25 cellular contexts compared by ENCODE assay signal in the genomic region with DNA sequence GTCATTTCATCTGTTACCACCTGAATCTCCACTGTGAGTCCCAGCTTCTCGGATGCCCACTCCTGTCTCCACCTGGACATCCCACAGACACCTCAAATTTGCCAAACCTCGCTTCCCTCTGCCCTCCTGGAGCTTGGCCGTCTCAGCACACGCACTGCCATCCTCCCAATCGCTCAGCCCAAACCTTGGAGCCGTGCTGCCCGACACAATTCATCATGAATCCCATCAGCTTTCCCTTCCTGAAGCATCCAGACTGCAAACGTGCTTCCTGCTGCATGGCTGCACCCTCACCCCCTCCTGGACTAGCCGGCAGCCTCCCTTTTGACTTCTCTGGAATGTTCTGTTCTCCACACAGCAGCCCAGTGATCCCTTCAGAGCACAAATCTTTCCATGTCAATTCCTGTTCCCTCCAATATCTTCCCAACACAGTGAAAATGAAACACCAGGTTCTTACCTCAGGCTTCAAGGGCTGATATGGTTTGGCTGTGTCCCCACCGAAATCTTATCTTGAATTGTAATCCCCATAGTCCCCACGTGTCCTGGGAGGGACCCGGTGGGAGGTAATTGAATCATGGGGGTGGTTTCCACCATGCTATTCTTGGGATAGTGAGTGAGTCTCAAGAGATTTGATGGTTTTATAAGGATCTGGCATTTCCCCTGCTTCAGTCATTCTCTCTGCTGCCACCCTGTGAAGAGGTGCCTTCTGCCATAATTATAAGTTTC. TPM values are rescaled to one million over a fixed set of nuclear protein-coding genes. Genes with fewer than 3 reads are reported as not detected.
A peak's percentile ranks its signal among the peaks of the same experiment; 100 is the strongest.
DNase-seq lines count a peak whose midpoint lies in the region; ATAC-seq, FAIRE-seq and TF ChIP-seq lines count a peak whose summit lies in the region.
"Had no signal": no experiment of that assay in that cellular context is flagged by ENCODE, and none has a peak within 500 bp of the region (broad histone marks: within the 10 kb centered on the region; RNA-seq: fewer than 3 reads in every experiment).

No MANE protein-coding gene starts in this region.

- ATAC-seq in T-helper 17 cell (no peak), pancreas (no peak)
- ATAC-seq: activated CD4-positive, CD25-positive, alpha-beta regulatory T cell treated with anti-CD3 and anti-CD28 coated beads, Interleukin-2, amount 50 U/mL, for 24 hours; SK-N-SH treated with all-trans-retinoic acid at 6 μM for 48 hours had no signal

- no peaks in the 10 kb centered on the region for H3K27me3 Mint-ChIP-seq in T-helper 17 cell

- peak overlapping the region in 1 of 2 donors; percentile 62 for H3K9ac ChIP-seq in liver (ENCODE audit: low read depth in 1 of 2, low read length in 2 of 2)

- no peak for FAIRE-seq in pancreas (lab: Jason Lieb, UNC)
- FAIRE-seq: frontal cortex had no signal

- H3K4me1 ChIP-seq in liver (ENCODE audit: control insufficient read depth in 4 of 4, insufficient read depth in 4 of 4, low read length in 3 of 4), result peaks cover 0 to 40% (median 24%) of the 10 kb centered on the region in 4 donors
- H3K4me1 ChIP-seq in pancreas, result peaks cover 0 to 7% (median 5%) of the 10 kb centered on the region in 3 donors

- H3K4me3 ChIP-seq in liver (ENCODE audit: low read depth in 1 of 3, low read length in 3 of 3) (peak overlapping the region in 2 of 3 donors; percentile 2 to 15), pancreas (no peak overlapping the region)
- H3K4me3 ChIP-seq: transverse colon had no signal

- DNase-seq in Daoy (ENCODE audit: low read depth), result peak; percentile 10
- no peak for DNase-seq in T-helper 17 cell
- DNase-seq in pancreas, result no peak
- no peak for DNase-seq in hepatic stellate cell (ENCODE audit: low spot score)
- no peak for DNase-seq in Ammon's horn (ENCODE audit: low spot score)
- DNase-seq: activated effector memory CD4-positive, alpha-beta T cell treated with Interleukin-2 at 50 U/mL for 16 hours; Caco-2; dermis blood vessel endothelial cell; KBM-7; MV-4-11; naive B cell; NCI-H1930; NCI-H446 treated with DMSO at 0.1 percent for 48 hours; RPMI8226; stimulated activated CD4-positive, alpha-beta T cell treated with anti-CD3 and anti-CD28 coated beads, Interleukin-2, amount 100 ng/mL, for 24 hours; T1000; transverse colon had no signal

- 64% methylated on average over 12 of the region's 12 CpGs for WGBS in liver
- WGBS in pancreas, 2 donors, result 70% methylated on average over 12 of the region's 12 CpGs

- intact Hi-C loops in pancreas (cut with DNase I), result no loop called here

- H3K27ac Mint-ChIP-seq in T-helper 17 cell, result peak overlapping the region; percentile 3
- H3K27ac Mint-ChIP-seq: stimulated activated naive CD8-positive, alpha-beta T cell treated with anti-CD3 and anti-CD28 coated beads, Interleukin-15, Interleukin-2, amounts not matched to agents 100 ng/mL and 50 ng/mL, for 24 hours had no signal

- H3K4me3 Mint-ChIP-seq in T-helper 17 cell, result no peak overlapping the region
- H3K4me3 Mint-ChIP-seq: stimulated activated naive CD8-positive, alpha-beta T cell treated with anti-CD3 and anti-CD28 coated beads, Interleukin-15, Interleukin-2, amounts not matched to agents 100 ng/mL and 50 ng/mL, for 24 hours had no signal

- H3K27me3 ChIP-seq in liver (ENCODE audit: control insufficient read depth in 4 of 4, insufficient read depth in 4 of 4, low read length in 3 of 4) (no peaks in the 10 kb centered on the region), pancreas (no peaks in the 10 kb centered on the region)

- no peak for TF ChIP-seq RAD21 in liver (IDR thresholded peaks at IDR 0.05)

- H3K4me1 Mint-ChIP-seq in T-helper 17 cell, result peaks cover 24% of the 10 kb centered on the region

- H3K36me3 ChIP-seq in liver (ENCODE audit: control insufficient read depth in 4 of 4, insufficient read depth in 3 of 4, low read depth in 1 of 4, low read length in 3 of 4), result peaks cover 0 to 5% (median 2%) of the 10 kb centered on the region in 4 donors
- H3K36me3 ChIP-seq in pancreas, result no peaks in the 10 kb centered on the region
- H3K36me3 ChIP-seq: transverse colon had no signal

- H3K27ac ChIP-seq in liver (ENCODE audit: low read depth in 1 of 2, low read length in 2 of 2) (peak overlapping the region; percentile 89 to 97), pancreas (no peak overlapping the region)
- H3K27ac ChIP-seq: epithelial cell of prostate, transverse colon had no signal

- no peaks in the 10 kb centered on the region for H3K9me3 ChIP-seq in T-helper 17 cell (ENCODE audit: control insufficient read depth, low read length, poor library complexity, severe bottlenecking)
- no peaks in the 10 kb centered on the region for H3K9me3 ChIP-seq in liver (ENCODE audit: control insufficient read depth in 4 of 4, low read length in 3 of 4)
- H3K9me3 ChIP-seq in pancreas, result no peaks in the 10 kb centered on the region
- H3K9me3 ChIP-seq: transverse colon had no signal

- H3K36me3 Mint-ChIP-seq in T-helper 17 cell (ENCODE audit: low read depth), result peaks cover 2% of the 10 kb centered on the region

- TF ChIP-seq CTCF in liver (IDR thresholded peaks at IDR 0.05; ENCODE audit: low read depth, low read length, missing input control) (no peak), pancreas (IDR thresholded peaks at IDR 0.05) (no peak)

TF ChIP-seq in liver, 16 proteins besides CTCF, POLR2A, EP300 and RAD21 (continues in another document):
- TF ChIP-seq FOXA2 (IDR thresholded peaks at IDR 0.05), result no peak
- no peak for TF ChIP-seq RXRA (IDR thresholded peaks at IDR 0.05)
- TF ChIP-seq GABPA (IDR thresholded peaks at IDR 0.05 in 1 of 2, conservative IDR thresholded peaks at IDR 0.05 in 1 of 2), result no peak
- TF ChIP-seq FOXA1 (IDR thresholded peaks at IDR 0.05), result no peak
- TF ChIP-seq HNF4A (conservative IDR thresholded peaks at IDR 0.05), result no peak
- no peak for TF ChIP-seq ZBTB33 (IDR thresholded peaks at IDR 0.05)
- TF ChIP-seq SP1 (IDR thresholded peaks at IDR 0.05), result no peak
- no peak for TF ChIP-seq EGR1 (IDR thresholded peaks at IDR 0.05; ENCODE audit: low read depth in 2 of 2)
- TF ChIP-seq JUND (IDR thresholded peaks at IDR 0.05), result no peak

RNA-seq across cellular contexts. Expression of gene PROZ, which starts 1.1 kb away (rescaled TPM):
- not detected in 2 replicates for total RNA-seq in Daoy (2014; rRNA removed; shearing (Covaris generic))
- total RNA-seq in T-helper 17 cell (not detected), liver (10 to 100 TPM; 10.6 to 36.6 TPM), pancreas (not detected)
- polyA plus RNA-seq in liver (10 to 100 TPM; 23.9 to 40.7 TPM), pancreas (under 1 TPM in 1 of 2 donors, not detected in 1; 0.05 TPM)
- total RNA-seq: Caco-2, frontal cortex, kidney epithelial cell, transverse colon had no signal
- polyA plus RNA-seq: adipose tissue had no signal

RNA-seq across cellular contexts. Expression of gene F10, which starts 34.8 kb away (rescaled TPM):
- total RNA-seq in Daoy (2014; rRNA removed; shearing (Covaris generic)), result not detected in 2 replicates
- not detected for total RNA-seq in T-helper 17 cell
- total RNA-seq in liver, result 100 to 1,000 TPM in 1 of 2 donors, 10 to 100 TPM in 1; 85.3 to 110 TPM
- polyA plus RNA-seq in liver, result 100 to 1,000 TPM; 124 to 199 TPM
- total RNA-seq in pancreas, result 1 to 10 TPM; 1.1 to 6.7 (median 3.0) TPM
- 10 to 100 TPM; 13.7 to 59.4 TPM for polyA plus RNA-seq in pancreas
- total RNA-seq: dermis blood vessel endothelial cell had no signal

RNA-seq across cellular contexts. Expression of gene PCID2, which starts 51.1 kb away (rescaled TPM):
- 43.3 and 51.1 TPM in 2 replicates for total RNA-seq in Daoy (2014; rRNA removed; shearing (Covaris generic))
- total RNA-seq in T-helper 17 cell (10 to 100 TPM; 31.3 to 47.9 TPM), liver (10 to 100 TPM; 30.6 to 39.1 TPM), pancreas (10 to 100 TPM; 17.3 to 23.4 (median 19.5) TPM)
- polyA plus RNA-seq in liver (10 to 100 TPM; 13.8 to 14.7 TPM), pancreas (10 to 100 TPM; 21.6 to 33.9 TPM)

RNA-seq across cellular contexts. Expression of gene F7, which starts 51.8 kb away (rescaled TPM):
- 0.11 TPM in 1 of 2 replicates, not detected in the other for total RNA-seq in Daoy (2014; rRNA removed; shearing (Covaris generic))
- not detected for total RNA-seq in T-helper 17 cell
- 10 to 100 TPM; 52.5 to 80.0 TPM for total RNA-seq in liver
- polyA plus RNA-seq in liver, result 10 to 100 TPM; 46.6 to 92.6 TPM
- under 1 TPM in 4 of 6 donors, not detected in 2; 0.13 to 0.37 (median 0.21) TPM for total RNA-seq in pancreas
- under 1 TPM; 0.19 to 0.96 TPM for polyA plus RNA-seq in pancreas
- total RNA-seq: dermis blood vessel endothelial cell, transverse colon had no signal

RNA-seq across cellular contexts. Expression of gene CUL4A, which starts 52.0 kb away (rescaled TPM):
- 61.9 and 75.0 TPM in 2 replicates for total RNA-seq in Daoy (2014; rRNA removed; shearing (Covaris generic))
- 10 to 100 TPM; 78.3 to 80.2 TPM for total RNA-seq in T-helper 17 cell
- total RNA-seq in liver, result 10 to 100 TPM; 64.1 to 89.4 TPM
- 10 to 100 TPM; 19.9 to 27.7 TPM for polyA plus RNA-seq in liver
- total RNA-seq in pancreas, result 10 to 100 TPM; 28.3 to 33.4 (median 29.7) TPM
- polyA plus RNA-seq in pancreas, result 10 to 100 TPM; 18.1 to 29.0 TPM

Comparison
In these comparisons a context has a peak if more than half of its experiments do, and no peak if none do; other contexts are left out.
1. H3K27ac ChIP-seq: peak in liver (2 of 2); none in pancreas (0 of 4).
2. H3K4me3 ChIP-seq: peak in liver (2 of 3); none in pancreas (0 of 4).
3. RNA of gene PROZ, which starts 1.1 kb away (total RNA-seq): 10.6 to 36.6 TPM in liver; not detected in Daoy, not detected in T-helper 17 cell and not detected in pancreas; every median in the first group is over 10 times any median in the second.
4. RNA of gene F10, which starts 34.8 kb away (total RNA-seq): 85.3 to 110 TPM in liver; 1.1 to 6.7 TPM in pancreas, not detected in Daoy and not detected in T-helper 17 cell; every median in the first group is over 10 times any median in the second.